Comparison of ENCODE assay signal across 8 cellular contexts in the genomic region with DNA sequence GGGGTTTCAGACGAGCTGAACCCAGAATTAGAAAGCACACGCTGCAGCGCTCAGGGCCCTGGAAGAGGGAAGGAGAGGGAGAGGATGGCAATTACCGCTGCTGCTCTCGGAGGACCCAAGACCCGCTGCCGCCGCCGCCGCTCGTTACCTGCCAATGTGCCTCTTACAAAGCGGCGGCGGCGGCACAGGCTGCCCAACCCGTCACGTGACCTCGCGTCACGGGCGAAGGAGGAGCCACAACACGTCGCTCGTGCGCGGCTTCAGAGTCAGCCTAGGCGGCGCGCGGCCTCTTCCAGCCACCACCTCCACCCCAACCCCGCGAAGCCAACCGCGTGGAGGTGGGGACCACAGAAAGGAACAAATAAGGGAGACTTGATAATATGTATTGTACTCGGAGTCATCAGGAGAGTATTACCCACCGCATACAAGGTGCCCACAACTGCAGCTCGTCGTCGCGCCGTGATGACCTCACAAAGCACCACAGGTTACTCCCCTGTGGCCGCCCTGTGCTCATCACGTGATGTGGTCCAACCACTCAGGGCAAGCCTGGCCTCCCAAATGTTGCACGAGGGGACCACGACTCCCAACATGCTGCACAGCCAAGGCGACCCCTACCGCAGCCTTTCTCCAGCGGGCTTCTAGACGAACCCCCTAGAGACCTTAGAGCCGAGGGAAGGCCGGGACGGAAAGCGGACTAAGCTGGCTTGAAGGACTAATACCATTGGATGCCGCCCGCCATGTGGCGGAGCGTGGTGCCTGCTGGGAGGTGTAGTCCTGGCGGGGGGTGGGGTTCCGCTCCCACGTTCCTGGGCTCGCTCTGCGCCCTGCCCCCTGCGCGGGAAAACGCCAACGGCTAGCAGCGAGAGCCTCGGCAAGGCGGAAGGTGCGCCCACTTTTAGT. TPM values are rescaled to one million over a fixed set of nuclear protein-coding genes. Genes with fewer than 3 reads are reported as not detected.
DNase-seq lines count a peak whose midpoint lies in the region; TF ChIP-seq lines count a peak whose summit lies in the region.

A gene with protein sequence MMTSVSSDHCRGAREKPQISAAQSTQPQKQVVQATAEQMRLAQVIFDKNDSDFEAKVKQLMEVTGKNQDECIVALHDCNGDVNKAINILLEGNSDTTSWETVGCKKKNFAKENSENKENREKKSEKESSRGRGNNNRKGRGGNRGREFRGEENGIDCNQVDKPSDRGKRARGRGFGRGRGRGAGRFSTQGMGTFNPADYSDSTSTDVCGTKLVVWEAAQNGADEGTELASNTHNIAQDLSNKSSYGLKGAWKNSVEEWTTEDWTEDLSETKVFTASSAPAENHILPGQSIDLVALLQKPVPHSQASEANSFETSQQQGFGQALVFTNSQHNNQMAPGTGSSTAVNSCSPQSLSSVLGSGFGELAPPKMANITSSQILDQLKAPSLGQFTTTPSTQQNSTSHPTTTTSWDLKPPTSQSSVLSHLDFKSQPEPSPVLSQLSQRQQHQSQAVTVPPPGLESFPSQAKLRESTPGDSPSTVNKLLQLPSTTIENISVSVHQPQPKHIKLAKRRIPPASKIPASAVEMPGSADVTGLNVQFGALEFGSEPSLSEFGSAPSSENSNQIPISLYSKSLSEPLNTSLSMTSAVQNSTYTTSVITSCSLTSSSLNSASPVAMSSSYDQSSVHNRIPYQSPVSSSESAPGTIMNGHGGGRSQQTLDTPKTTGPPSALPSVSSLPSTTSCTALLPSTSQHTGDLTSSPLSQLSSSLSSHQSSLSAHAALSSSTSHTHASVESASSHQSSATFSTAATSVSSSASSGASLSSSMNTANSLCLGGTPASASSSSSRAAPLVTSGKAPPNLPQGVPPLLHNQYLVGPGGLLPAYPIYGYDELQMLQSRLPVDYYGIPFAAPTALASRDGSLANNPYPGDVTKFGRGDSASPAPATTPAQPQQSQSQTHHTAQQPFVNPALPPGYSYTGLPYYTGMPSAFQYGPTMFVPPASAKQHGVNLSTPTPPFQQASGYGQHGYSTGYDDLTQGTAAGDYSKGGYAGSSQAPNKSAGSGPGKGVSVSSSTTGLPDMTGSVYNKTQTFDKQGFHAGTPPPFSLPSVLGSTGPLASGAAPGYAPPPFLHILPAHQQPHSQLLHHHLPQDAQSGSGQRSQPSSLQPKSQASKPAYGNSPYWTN (minus strand): TSS at position 158 of the 900 bp plus-strand sequence. CDS start 31,739 bp downstream, outside the sequence.

- peak within 1 kb of the TSS; percentile 96 for H3K4me3 Mint-ChIP-seq in HFFc6

- H3K36me3 Mint-ChIP-seq in HFFc6 (ENCODE audit: low read depth) = peaks cover 9% of the 10 kb centered on the region; the same call in 1 of the 2 replicates

- H3K9me3 ChIP-seq in SK-N-MC (ENCODE audit: low read depth, low read length) = no peaks in the 10 kb centered on the region

- H3K27me3 Mint-ChIP-seq in HFFc6 (ENCODE audit: insufficient read depth) = peaks cover 4% of the 10 kb centered on the region; the same call in 1 of the 2 replicates

- TF ChIP-seq CTCF in HFFc6 (IDR thresholded peaks at IDR 0.05) (peak; percentile 13; the same call in 1 of the 2 replicates), NB4 (IDR thresholded peaks at IDR 0.05; ENCODE audit: low read depth, low read length) (no peak)

- no peaks in the 10 kb centered on the region for H3K9me3 Mint-ChIP-seq in HFFc6

- peak; percentile 94 for DNase-seq in GM04504 (ENCODE audit: low read depth)
- peak; percentile 95 for DNase-seq in HFFc6
- DNase-seq in NB4 (ENCODE audit: low read depth) = peak; percentile 100
- DNase-seq in SK-N-MC (ENCODE audit: low read depth, low spot score) = peak; percentile 97
- DNase-seq in activated naive CD4-positive, alpha-beta T cell treated with anti-CD3 and anti-CD28 coated beads, Interleukin-2, amount 50 U/mL, for 16 hours = peak; percentile 97
- DNase-seq in globus pallidus (ENCODE audit: low spot score) = peak; percentile 97
- DNase-seq in occipital lobe (lab: John Stamatoyannopoulos, UW) = peak; percentile 98

- peak; percentile 99 for TF ChIP-seq POLR2A in NB4 (IDR thresholded peaks at IDR 0.05; ENCODE audit: extremely low read depth, insufficient read length)

- H3K4me1 Mint-ChIP-seq in HFFc6 (ENCODE audit: low read depth) = peaks cover 33% of the 10 kb centered on the region

- peak within 1 kb of the TSS; percentile 100 for H3K27ac ChIP-seq in SK-N-MC
- H3K27ac ChIP-seq in temporal lobe (ENCODE audit: low read depth, low read length) = peak within 1 kb of the TSS; percentile 94

- H3K4me3 ChIP-seq in NB4 (ENCODE audit: low read depth, low read length) = peak within 1 kb of the TSS; percentile 85
- H3K4me3 ChIP-seq in SK-N-MC = peak within 1 kb of the TSS; percentile 100

- H3K36me3 ChIP-seq in SK-N-MC (ENCODE audit: insufficient read depth, low read length) = peaks cover 8% of the 10 kb centered on the region; the same call in 1 of the 2 replicates

- peak within 1 kb of the TSS; percentile 99 for H3K27ac Mint-ChIP-seq in HFFc6

- peak within 1 kb of the TSS; percentile 100 for H3K9ac ChIP-seq in SK-N-MC (ENCODE audit: insufficient read length)

RNA-seq across cellular contexts. Expression of the gene that starts here (rescaled TPM):
- total RNA-seq in HFFc6 (2021; fragmentation: NEBNext Ultra II Directional; extraction: Animal tissue kit (Norgen Biotek cat#: 25700)) = 10 to 100 TPM; 28.7 to 34.9 (median 32.8) TPM
- total RNA-seq in occipital lobe = 68.2 TPM
- total RNA-seq in temporal lobe = 38.8 TPM

Comparison
In these comparisons a context has a peak if more than half of its experiments do, and no peak if none do; other contexts are left out.
1. Peak in every context shown above with its lines: DNase-seq, H3K4me3 ChIP-seq and H3K27ac ChIP-seq.